8 cellular contexts compared by ENCODE assay signal in the genomic region with DNA sequence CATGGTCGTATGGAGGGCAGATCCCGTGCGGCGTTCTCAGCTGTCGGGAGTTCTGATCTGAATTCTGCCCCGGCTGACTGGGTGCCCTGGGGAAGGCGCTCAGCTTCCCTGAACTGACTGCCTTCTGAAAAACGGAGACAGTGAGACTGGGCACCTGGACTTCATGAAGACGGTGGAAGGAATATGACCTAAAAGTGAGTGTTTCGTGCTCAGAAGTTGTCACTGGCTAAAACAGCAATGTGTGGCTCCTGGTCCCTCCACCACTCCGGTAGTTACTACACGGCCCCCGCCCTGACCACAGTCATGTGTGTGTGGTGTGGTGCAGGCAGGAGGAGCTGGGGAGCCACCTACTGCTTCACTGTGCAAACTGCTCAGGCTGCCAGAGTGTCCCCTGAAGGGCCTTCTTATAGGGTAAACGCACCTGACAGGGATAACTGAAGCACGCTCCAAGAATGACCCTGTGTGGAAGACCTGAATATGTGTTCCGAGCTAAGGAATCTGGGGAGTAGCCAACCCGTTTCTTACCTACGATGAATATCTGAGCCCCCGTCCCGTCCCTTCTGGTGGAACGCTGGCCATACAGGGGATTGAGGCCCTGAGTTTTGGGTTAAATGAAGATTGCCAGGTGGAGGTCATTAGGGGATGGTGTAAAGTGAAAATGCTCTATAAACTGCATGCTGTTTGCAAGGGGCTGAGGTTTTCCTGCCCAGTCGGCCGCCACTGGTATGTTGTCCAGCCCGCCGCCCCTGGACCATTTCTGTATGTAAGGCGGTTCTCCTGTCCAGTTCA. TPM values are rescaled to one million over a fixed set of nuclear protein-coding genes. Genes with fewer than 3 reads are reported as not detected.
DNase-seq lines count a peak whose midpoint lies in the region; ATAC-seq and TF ChIP-seq lines count a peak whose summit lies in the region.

No MANE protein-coding gene starts in this region.

- no peaks in the 10 kb centered on the region for H3K9me3 ChIP-seq in BLaER1 treated with 17β-estradiol and CSF1 and Interleukin-3, amounts not matched to agents 10 nM and 100 nM (replicated peaks in 1 of 11)
- H3K9me3 ChIP-seq in H9 (ENCODE audit: control insufficient read depth, low read depth, low read length) (no peaks in the 10 kb centered on the region), NT2/D1 (ENCODE audit: insufficient read depth, low read length) (no peaks in the 10 kb centered on the region), gastroesophageal sphincter (no peaks in the 10 kb centered on the region), osteoblast (ENCODE audit: low read depth, low read length) (no peaks in the 10 kb centered on the region), tibial nerve (no peaks in the 10 kb centered on the region)

- no peak overlapping the region for H2BK12ac ChIP-seq in H9 (ENCODE audit: insufficient read length, low read depth, low read length)

- H4K20me1 ChIP-seq in BLaER1 treated with 17β-estradiol and CSF1 and Interleukin-3, amounts not matched to agents 10 nM and 100 nM, result no peaks in the 10 kb centered on the region
- H4K20me1 ChIP-seq in H9 (ENCODE audit: control insufficient read depth, insufficient read depth, insufficient read length), result no peaks in the 10 kb centered on the region
- no peaks in the 10 kb centered on the region for H4K20me1 ChIP-seq in osteoblast (ENCODE audit: insufficient read depth, low read length)

- no peak for TF ChIP-seq EP300 in gastroesophageal sphincter (IDR thresholded peaks at IDR 0.05)
- no peak for TF ChIP-seq EP300 in tibial nerve (IDR thresholded peaks at IDR 0.05)

- peaks cover 0 to 5% (median 0%) of the 10 kb centered on the region in 11 experiments; a peak in 1 of 22 replicates for H3K27me3 ChIP-seq in BLaER1 treated with 17β-estradiol and CSF1 and Interleukin-3, amounts not matched to agents 10 nM and 100 nM
- no peaks in the 10 kb centered on the region for H3K27me3 ChIP-seq in H9 (ENCODE audit: insufficient read depth, low read length)
- H3K27me3 ChIP-seq in NT2/D1 (ENCODE audit: insufficient read depth, insufficient read length), result no peaks in the 10 kb centered on the region
- peaks cover 6% of the 10 kb centered on the region for H3K27me3 ChIP-seq in gastroesophageal sphincter
- H3K27me3 ChIP-seq in osteoblast (ENCODE audit: insufficient read depth, low read length), result peaks cover 22% of the 10 kb centered on the region
- peaks cover 0 to 33% of the 10 kb centered on the region in 2 donors for H3K27me3 ChIP-seq in tibial nerve

- no peak overlapping the region for H4K8ac ChIP-seq in H9 (replicated peaks; ENCODE audit: insufficient read length, low read depth, low read length)

- no peak overlapping the region for H2BK20ac ChIP-seq in H9 (ENCODE audit: low read depth, low read length, poor library complexity, severe bottlenecking)

- H3K14ac ChIP-seq in H9 (ENCODE audit: insufficient read depth, low read length), result no peak overlapping the region

- H3K56ac ChIP-seq in H9 (ENCODE audit: insufficient read length, low read depth, low read length), result no peak overlapping the region

- no peak overlapping the region for H4K91ac ChIP-seq in H9 (ENCODE audit: insufficient read length, low read depth, low read length)

- H3K79me1 ChIP-seq in H9 (ENCODE audit: insufficient read depth, low read depth, low read length, poor library complexity, severe bottlenecking), result no peaks in the 10 kb centered on the region

- peak overlapping the region; percentile 42 to 79 (median 67) for H3K4me2 ChIP-seq in BLaER1 treated with 17β-estradiol and CSF1 and Interleukin-3, amounts not matched to agents 10 nM and 100 nM
- H3K4me2 ChIP-seq in H9 (ENCODE audit: insufficient read depth, insufficient read length, low read length) (no peak overlapping the region), osteoblast (ENCODE audit: insufficient read depth, low read length) (peak overlapping the region; percentile 97)

- peak overlapping the region; percentile 29 to 60; a peak in 3 of 5 replicates for H3K4me3 Mint-ChIP-seq in H9

- H3K4me3 ChIP-seq in BLaER1 treated with 17β-estradiol and CSF1 and Interleukin-3, amounts not matched to agents 10 nM and 100 nM, result peak overlapping the region in 2 of 10 experiments; percentile 12 to 15; a peak in 2 of 20 replicates
- H3K4me3 ChIP-seq in NT2/D1 (ENCODE audit: insufficient read length, low read depth), result no peak overlapping the region
- peak overlapping the region in 1 of 2 donors; percentile 36 for H3K4me3 ChIP-seq in gastroesophageal sphincter
- peak overlapping the region; percentile 70 for H3K4me3 ChIP-seq in osteoblast (ENCODE audit: insufficient read depth, low read length)
- H3K4me3 ChIP-seq in tibial nerve, result peak overlapping the region in 2 of 4 donors; percentile 3 to 18

- TF ChIP-seq CTCF in H9 (conservative IDR thresholded peaks at IDR 0.05), result peak; percentile 59
- TF ChIP-seq CTCF in gastroesophageal sphincter (IDR thresholded peaks at IDR 0.05), result peak in 3 of 4 experiments; percentile 59 to 76 (median 61)
- peak; percentile 65 for TF ChIP-seq CTCF in osteoblast (IDR thresholded peaks at IDR 0.05; ENCODE audit: extremely low read depth, low read depth, low read length)
- peak in 4 of 5 experiments; percentile 31 to 68 (median 42) for TF ChIP-seq CTCF in tibial nerve (IDR thresholded peaks at IDR 0.05)

- DNase-seq in H9, result peak; percentile 72
- no peak for DNase-seq in NT2/D1 (ENCODE audit: low read depth, low spot score)
- DNase-seq in activated T-cell treated with anti-CD3 and anti-CD28 coated beads, Interleukin-2, amount 50 U/mL, for 48 hours, result peak; percentile 68 to 72
- peak; percentile 95 for DNase-seq in osteoblast (ENCODE audit: insufficient read length, low spot score, missing footprints)
- DNase-seq in tibial nerve (ENCODE audit: low spot score in 2 of 2), result peak; percentile 45 to 60
- no peak for DNase-seq in NCI-H446 (lab: John Stamatoyannopoulos, UW)

- no peaks in the 10 kb centered on the region for H3K36me3 ChIP-seq in BLaER1 treated with 17β-estradiol and CSF1 and Interleukin-3, amounts not matched to agents 10 nM and 100 nM
- H3K36me3 ChIP-seq in NT2/D1 (ENCODE audit: insufficient read depth, insufficient read length, low read length), result no peaks in the 10 kb centered on the region
- H3K36me3 ChIP-seq in gastroesophageal sphincter, result no peaks in the 10 kb centered on the region
- H3K36me3 ChIP-seq in osteoblast (ENCODE audit: insufficient read depth, low read length), result no peaks in the 10 kb centered on the region
- H3K36me3 ChIP-seq in tibial nerve, result no peaks in the 10 kb centered on the region

- no peak overlapping the region for H3K23ac ChIP-seq in H9 (ENCODE audit: insufficient read length, low read depth, low read length)

- H3K27ac Mint-ChIP-seq in H9, result no peak overlapping the region

- no peaks in the 10 kb centered on the region for H3K9me3 Mint-ChIP-seq in H9

- WGBS in H9 (ENCODE audit: extremely low coverage, insufficient read length, low lambda C conversion rate), result no CpG with 5 or more reads among the region's 26 CpGs
- WGBS in gastroesophageal sphincter (ENCODE audit: low coverage in 1 of 2), 2 donors, result 13 to 52% methylated on average over 7 to 8 of the region's 26 CpGs
- 38 to 39% methylated on average over 25 to 26 of the region's 26 CpGs for WGBS in tibial nerve, 2 donors

- no peaks in the 10 kb centered on the region for H3K23me2 ChIP-seq in H9 (ENCODE audit: insufficient read length, low read depth, low read length, poor library complexity, severe bottlenecking)

- no peak overlapping the region for H2BK15ac ChIP-seq in H9 (ENCODE audit: low read depth, low read length)

- H2AFZ ChIP-seq in H9 (ENCODE audit: low read length) (no peak overlapping the region), osteoblast (ENCODE audit: low read length) (peak overlapping the region; percentile 90)

- no peak overlapping the region for H4K5ac ChIP-seq in H9 (ENCODE audit: insufficient read length, low read depth, low read length)

- no peak overlapping the region for H2BK120ac ChIP-seq in H9 (ENCODE audit: low read depth, low read length, poor library complexity, severe bottlenecking)

- peaks cover 11 to 29% (median 21%) of the 10 kb centered on the region in 10 experiments; a peak in 19 of 20 replicates for H3K4me1 ChIP-seq in BLaER1 treated with 17β-estradiol and CSF1 and Interleukin-3, amounts not matched to agents 10 nM and 100 nM
- H3K4me1 ChIP-seq in H9 (ENCODE audit: insufficient read depth, low read length), result peaks cover 4% of the 10 kb centered on the region; the same call in 1 of the 2 replicates
- peaks cover 34% of the 10 kb centered on the region for H3K4me1 ChIP-seq in NT2/D1 (ENCODE audit: insufficient read depth, insufficient read length)
- H3K4me1 ChIP-seq in gastroesophageal sphincter, result peaks cover 0 to 24% (median 0%) of the 10 kb centered on the region in 3 donors
- H3K4me1 ChIP-seq in osteoblast (ENCODE audit: insufficient read depth, low read length), result peaks cover 23% of the 10 kb centered on the region
- H3K4me1 ChIP-seq in tibial nerve, result peaks cover 0 to 12% (median 2%) of the 10 kb centered on the region in 4 donors

- 0 out of 22 replicates have a peak overlapping the region, but pooled peaks of 1 of the 11 experiments have one; percentile 4 for H3K27ac ChIP-seq in BLaER1 treated with 17β-estradiol and CSF1 and Interleukin-3, amounts not matched to agents 10 nM and 100 nM
- no peak overlapping the region for H3K27ac ChIP-seq in H9 (ENCODE audit: insufficient read length, low read depth, low read length)
- peak overlapping the region in 3 of 4 donors; percentile 7 to 66 (median 19) for H3K27ac ChIP-seq in gastroesophageal sphincter
- H3K27ac ChIP-seq in osteoblast (ENCODE audit: low read depth, low read length), result no peak overlapping the region
- no peak overlapping the region for H3K27ac ChIP-seq in tibial nerve

- no peak overlapping the region for H3K18ac ChIP-seq in H9 (ENCODE audit: insufficient read length, low read depth, low read length)

- no peaks in the 10 kb centered on the region for H3K36me3 Mint-ChIP-seq in H9 (ENCODE audit: insufficient read depth in 1 of 3, low read depth in 3 of 3)

- H3K4ac ChIP-seq in H9 (ENCODE audit: low read depth, low read length), result no peak overlapping the region

- peak; percentile 86 for ATAC-seq in gastroesophageal sphincter

- peaks cover 15% of the 10 kb centered on the region for H3K27me3 Mint-ChIP-seq in H9 (ENCODE audit: low read depth)

- H3K4me1 Mint-ChIP-seq in H9, result peaks cover 29 to 51% of the 10 kb centered on the region in 2 experiments

- TF ChIP-seq POLR2A in gastroesophageal sphincter (IDR thresholded peaks at IDR 0.05) (no peak), tibial nerve (IDR thresholded peaks at IDR 0.05) (no peak)

- H3K79me2 ChIP-seq in H9 (ENCODE audit: insufficient read depth, low read length) (no peaks in the 10 kb centered on the region), osteoblast (ENCODE audit: insufficient read depth, low read length) (no peaks in the 10 kb centered on the region)

- no peak overlapping the region for H2BK5ac ChIP-seq in H9 (ENCODE audit: insufficient read length, low read length)

- H2AK5ac ChIP-seq in H9 (ENCODE audit: insufficient read length, low read length), result no peak overlapping the region

- H3K9ac ChIP-seq in BLaER1 treated with 17β-estradiol and CSF1 and Interleukin-3, amounts not matched to agents 10 nM and 100 nM, result peak overlapping the region in 9 of 11 experiments; percentile 3 to 61 (median 23); a peak in 10 of 22 replicates
- H3K9ac ChIP-seq in H9 (ENCODE audit: extremely low read depth, insufficient read length, low read length) (no peak overlapping the region), NT2/D1 (ENCODE audit: insufficient read length, low read depth) (peak overlapping the region; percentile 46)

- no peak overlapping the region for H3T11ph ChIP-seq in H9 (ENCODE audit: low read length)

RNA-seq across cellular contexts. Expression of a gene that starts 0.6 kb away (rescaled TPM):
- total RNA-seq in H9 (2021), result 0.07 and 0.11 TPM in 2 replicates
- total RNA-seq in gastroesophageal sphincter, result 1 to 10 TPM in 1 of 4 donors, under 1 TPM in 1, not detected in 2; 0.31 to 2.4 TPM
- total RNA-seq in osteoblast, result under 0.01 TPM in 1 of 2 replicates, not detected in the other
- under 1 TPM in 3 of 4 donors, not detected in 1; 0.20 to 0.60 (median 0.22) TPM for total RNA-seq in tibial nerve

RNA-seq across cellular contexts. Expression of a gene that starts 30.4 kb away (rescaled TPM):
- 0.13 TPM in 1 of 2 replicates, not detected in the other for total RNA-seq in H9 (2021)
- total RNA-seq in gastroesophageal sphincter, result under 1 TPM in 2 of 4 donors, not detected in 2; 0.57 to 0.58 TPM
- under 0.01 TPM in 2 replicates for total RNA-seq in osteoblast
- total RNA-seq in tibial nerve, result not detected

Comparison
In these comparisons a context has a peak if more than half of its experiments do, and no peak if none do; other contexts are left out.
1. H3K27ac ChIP-seq: peak in gastroesophageal sphincter (3 of 4); none in H9 (single experiment), osteoblast (single experiment) and tibial nerve (0 of 4).
2. DNase-seq: peak in H9 (single experiment), activated T-cell treated with anti-CD3 and anti-CD28 coated beads, Interleukin-2, amount 50 U/mL, for 48 hours (2 of 2), osteoblast (single experiment) and tibial nerve (2 of 2); none in NT2/D1 (single experiment) and NCI-H446 (0 of 2).
3. Peak in every context shown above with its lines, with median percentiles within 50 percentile points of each other: CTCF ChIP-seq.